ENCODE assay signal across 18 cellular contexts in genomic region chr2:209305746-209306196, GRCh38.
DNase-seq lines count a peak whose midpoint lies in the region; ATAC-seq and TF ChIP-seq lines count a peak whose summit lies in the region.
"Had no signal": no experiment of that assay in that cellular context is flagged by ENCODE, and none has a peak within 500 bp of the region (broad histone marks: within the 10 kb centered on the region; RNA-seq: fewer than 3 reads in every experiment).

No MANE protein-coding gene starts in this region.

- WGBS in iPS DF 6.9 (ENCODE audit: insufficient coverage, insufficient read length), result no CpG with 5 or more reads among the region's 7 CpGs
- no CpG with 5 or more reads among the region's 7 CpGs for WGBS in neuronal stem cell (ENCODE audit: extremely low coverage in 2 of 2, insufficient read length in 2 of 2, insufficient replicate concordance in 1 of 2), 2 donors

- H3K27me3 ChIP-seq in iPS DF 6.9 (ENCODE audit: control insufficient read depth, insufficient read depth, low read length) (no peaks in the 10 kb centered on the region), neuronal stem cell (ENCODE audit: control insufficient read depth in 3 of 3, insufficient read depth in 3 of 3, low read depth in 1 of 3, low read length in 3 of 3) (no peaks in the 10 kb centered on the region)
- H3K27me3 ChIP-seq: BLaER1 treated with 17β-estradiol and CSF1 and Interleukin-3, amounts not matched to agents 10 nM and 100 nM; SJCRH30 had no signal

- H3K4me3 ChIP-seq in iPS DF 6.9 (ENCODE audit: low read length) (no peak overlapping the region), neuronal stem cell (ENCODE audit: low read length in 2 of 2) (no peak overlapping the region)
- H3K4me3 ChIP-seq: BLaER1 treated with 17β-estradiol and CSF1 and Interleukin-3, amounts not matched to agents 10 nM and 100 nM; HAP-1; SJCRH30 had no signal

- peaks cover 5% of the 10 kb centered on the region; the same call in 1 of the 2 replicates for H3K27me3 Mint-ChIP-seq in WTC11 (ENCODE audit: low read depth)
- peaks cover 5% of the 10 kb centered on the region for H3K27me3 Mint-ChIP-seq in HFFc6 (ENCODE audit: insufficient read depth)

- H3K27ac Mint-ChIP-seq in WTC11, result peak overlapping the region; percentile 99
- no peak overlapping the region for H3K27ac Mint-ChIP-seq in HFFc6

- DNase-seq in G401 (ENCODE audit: low spot score) (peak; percentile 19), WTC11 (ENCODE audit: low spot score) (no peak), iPS DF 6.9 (ENCODE audit: low read depth, low spot score) (no peak), neuronal stem cell (ENCODE audit: low spot score) (no peak), NCI-H82 (lab: John Stamatoyannopoulos, UW) (no peak), NCI-H1092 treated with DMSO at 0.1 percent for 48 hours (lab: John Stamatoyannopoulos, UW) (no peak), HFFc6 (no peak), NCI-H128 (lab: John Stamatoyannopoulos, UW; ENCODE audit: unreplicated experiment) (no peak)
- DNase-seq: NCI-H1417; NCI-H2029; NCI-H524 treated with DMSO at 0.1 percent for 48 hours; NK-92 treated with Interleukin-12 subunit alpha and Interleukin-12 subunit beta, amount 100 ng/mL, for 24 hours; OCI-M1; RPMI8226; SJCRH30 had no signal

- H3K36me3 ChIP-seq in iPS DF 6.9 (ENCODE audit: control insufficient read depth, insufficient read depth, low read length) (peaks cover 17% of the 10 kb centered on the region), neuronal stem cell (replicated peaks in 1 of 2; ENCODE audit: control insufficient read depth in 2 of 2, insufficient read depth in 2 of 2, low read length in 2 of 2) (no peaks in the 10 kb centered on the region)
- H3K36me3 ChIP-seq: BLaER1 treated with 17β-estradiol and CSF1 and Interleukin-3, amounts not matched to agents 10 nM and 100 nM; HAP-1; SJCRH30 had no signal

- peak overlapping the region; percentile 37 for H3K23ac ChIP-seq in neuronal stem cell (ENCODE audit: low read depth, low read length, poor library complexity)

- peak overlapping the region; percentile 97 for H3K27ac ChIP-seq in iPS DF 6.9 (ENCODE audit: low read length)
- H3K27ac ChIP-seq in neuronal stem cell (replicated peaks; ENCODE audit: low read length), result no peak overlapping the region
- H3K27ac ChIP-seq: BLaER1 treated with 17β-estradiol and CSF1 and Interleukin-3, amounts not matched to agents 10 nM and 100 nM; KMS-11; SJCRH30 had no signal

- H3K9me3 Mint-ChIP-seq in WTC11 (no peaks in the 10 kb centered on the region; the same call in 1 of the 2 replicates), HFFc6 (peaks cover 4% of the 10 kb centered on the region; the same call in 1 of the 2 replicates)

- H3K18ac ChIP-seq in neuronal stem cell (ENCODE audit: low read length), result peak overlapping the region; percentile 72

- TF ChIP-seq CTCF in WTC11 (IDR thresholded peaks at IDR 0.05), result no peak
- no peak for TF ChIP-seq CTCF in HFFc6 (IDR thresholded peaks at IDR 0.05)

- in situ Hi-C loops in G401 (cut with HindIII; ENCODE audit: low sequenced_read_pairs), result no loop called here

- no peak overlapping the region for H3K4ac ChIP-seq in neuronal stem cell (ENCODE audit: low read length)

- peaks cover 60% of the 10 kb centered on the region for H3K4me1 Mint-ChIP-seq in WTC11
- H3K4me1 Mint-ChIP-seq in HFFc6 (ENCODE audit: low read depth), result no peaks in the 10 kb centered on the region

- no peak overlapping the region for H3K4me2 ChIP-seq in neuronal stem cell (ENCODE audit: insufficient read depth, low read length, poor library complexity, severe bottlenecking)
- H3K4me2 ChIP-seq: BLaER1 treated with 17β-estradiol and CSF1 and Interleukin-3, amounts not matched to agents 10 nM and 100 nM; KMS-11 had no signal

- H2BK5ac ChIP-seq in neuronal stem cell (ENCODE audit: low read length), result no peak overlapping the region

- peak overlapping the region; percentile 99 for H3K4me3 Mint-ChIP-seq in WTC11
- no peak overlapping the region for H3K4me3 Mint-ChIP-seq in HFFc6

- no peak overlapping the region for H2BK120ac ChIP-seq in neuronal stem cell (ENCODE audit: low read depth, low read length)

- ATAC-seq in WTC11, result peak; percentile 0

- no peak overlapping the region for H3K14ac ChIP-seq in neuronal stem cell (ENCODE audit: low read length)

- no peak overlapping the region for H2BK12ac ChIP-seq in neuronal stem cell (ENCODE audit: low read length)

- H4K91ac ChIP-seq in neuronal stem cell (ENCODE audit: low read depth, low read length, poor library complexity), result no peak overlapping the region

- no peaks in the 10 kb centered on the region for H3K9me3 ChIP-seq in iPS DF 6.9 (ENCODE audit: control insufficient read depth, insufficient read depth, low read length)
- no peaks in the 10 kb centered on the region for H3K9me3 ChIP-seq in neuronal stem cell (replicated peaks in 1 of 2; ENCODE audit: control insufficient read depth in 2 of 2, insufficient read depth in 1 of 2, low read depth in 1 of 2, low read length in 2 of 2)
- H3K9me3 ChIP-seq: BLaER1 treated with 17β-estradiol and CSF1 and Interleukin-3, amounts not matched to agents 10 nM and 100 nM; HAP-1; SJCRH30 had no signal

- no peak overlapping the region for H4K8ac ChIP-seq in neuronal stem cell (ENCODE audit: low read depth, low read length)

- no peak overlapping the region for H2AK5ac ChIP-seq in neuronal stem cell (ENCODE audit: low read depth, low read length)

- H2AFZ ChIP-seq in neuronal stem cell (ENCODE audit: low read length), result no peak overlapping the region

- CTCF ChIA-PET in WTC11 (lab: Charles Lee), result no interaction called here

- H3K9ac ChIP-seq in neuronal stem cell (ENCODE audit: low read depth, low read length, poor library complexity), result no peak overlapping the region
- H3K9ac ChIP-seq: BLaER1 treated with 17β-estradiol and CSF1 and Interleukin-3, amounts not matched to agents 10 nM and 100 nM; KMS-11 had no signal

- H3K79me1 ChIP-seq in neuronal stem cell (ENCODE audit: low read depth, low read length), result no peaks in the 10 kb centered on the region

- H3K4me1 ChIP-seq in iPS DF 6.9 (ENCODE audit: control insufficient read depth, insufficient read depth, low read length) (peaks cover 10% of the 10 kb centered on the region), neuronal stem cell (ENCODE audit: control insufficient read depth in 2 of 2, insufficient read depth in 1 of 2, low read depth in 1 of 2, low read length in 2 of 2) (peaks cover 0 to 1% of the 10 kb centered on the region in 2 donors)
- H3K4me1 ChIP-seq: BLaER1 treated with 17β-estradiol and CSF1 and Interleukin-3, amounts not matched to agents 10 nM and 100 nM; HAP-1; SJCRH30 had no signal

- POLR2A ChIA-PET in WTC11 (lab: Charles Lee), result no interaction called here

- H3K36me3 Mint-ChIP-seq in WTC11, result peaks cover 83% of the 10 kb centered on the region
- H3K36me3 Mint-ChIP-seq in HFFc6 (ENCODE audit: low read depth), result no peaks in the 10 kb centered on the region

- H2BK15ac ChIP-seq in neuronal stem cell (ENCODE audit: low read length), result no peak overlapping the region

TF ChIP-seq in WTC11, 78 proteins besides CTCF, POLR2A, EP300 and RAD21 (continues in another document):
- peak; percentile 84 for TF ChIP-seq AR (CRISPR knock-in tag; IDR thresholded peaks at IDR 0.05)
- no peak for TF ChIP-seq ZNF232 (CRISPR knock-in tag; IDR thresholded peaks at IDR 0.05)
- TF ChIP-seq ZNF317 (CRISPR knock-in tag; IDR thresholded peaks at IDR 0.05; ENCODE audit: borderline replicate concordance, low read depth), result no peak
- TF ChIP-seq FOXP4 (CRISPR knock-in tag; IDR thresholded peaks at IDR 0.05), result no peak
- TF ChIP-seq MAX (CRISPR knock-in tag; IDR thresholded peaks at IDR 0.05), result no peak
- TF ChIP-seq SP1 (CRISPR knock-in tag; conservative IDR thresholded peaks at IDR 0.05), result no peak
- no peak for TF ChIP-seq GABPB1 (CRISPR knock-in tag; IDR thresholded peaks at IDR 0.05)
- TF ChIP-seq MYBL2 (CRISPR knock-in tag; IDR thresholded peaks at IDR 0.05), result no peak
- no peak for TF ChIP-seq FOXJ3 (CRISPR knock-in tag; IDR thresholded peaks at IDR 0.05; ENCODE audit: borderline replicate concordance)
